Comparison of ENCODE assay signal across 8 cellular contexts in genomic region chr19:8050274-8051096, GRCh38. TPM values are rescaled to one million over a fixed set of nuclear protein-coding genes. Genes with fewer than 3 reads are reported as not detected.
DNase-seq lines count a peak whose midpoint lies in the region; ATAC-seq and TF ChIP-seq lines count a peak whose summit lies in the region.

No MANE protein-coding gene starts in this region.

- H3K4ac ChIP-seq in trophoblast cell (ENCODE audit: low read depth, low read length) = no peak overlapping the region

- no peaks in the 10 kb centered on the region for H3F3A ChIP-seq in DOHH2 (ENCODE audit: control insufficient read depth, insufficient read depth)

- H3K9ac ChIP-seq in trophoblast cell (ENCODE audit: low read length) = no peak overlapping the region

- no CpG with 5 or more reads among the region's 49 CpGs for WGBS in trophoblast cell (ENCODE audit: extremely low coverage, insufficient coverage, insufficient read length)

- peak overlapping the region; percentile 8 for H2BK5ac ChIP-seq in trophoblast cell (ENCODE audit: low read depth, low read length, poor library complexity)

- H3K23ac ChIP-seq in trophoblast cell (ENCODE audit: low read length) = no peak overlapping the region

- peak; percentile 70 for ATAC-seq in GM21786 (IDR thresholded peaks at IDR 0.05; ENCODE audit: unreplicated experiment)

- no peaks in the 10 kb centered on the region for H3K9me2 ChIP-seq in DOHH2 (replicated peaks; ENCODE audit: control insufficient read depth, low read length)

- H3K79me1 ChIP-seq in trophoblast cell (ENCODE audit: low read length) = no peaks in the 10 kb centered on the region

- peak overlapping the region; percentile 31 for H4K8ac ChIP-seq in trophoblast cell (ENCODE audit: low read depth, low read length)

- no peak overlapping the region for H2BK12ac ChIP-seq in trophoblast cell (ENCODE audit: low read length)

- no peaks in the 10 kb centered on the region for H4K20me1 ChIP-seq in DOHH2 (ENCODE audit: control insufficient read depth, insufficient read depth, low read depth, low read length)

- peaks cover 14% of the 10 kb centered on the region for H3K4me1 Mint-ChIP-seq in activated naive CD4-positive, alpha-beta T cell treated with anti-CD3 and anti-CD28 coated beads, Interleukin-2, amount 50 U/mL, for 24 hours
- peaks cover 7% of the 10 kb centered on the region for H3K4me1 Mint-ChIP-seq in type B pancreatic cell (ENCODE audit: unreplicated experiment)

- peak; percentile 55 for DNase-seq in M059J (ENCODE audit: low read depth)
- DNase-seq in SK-N-DZ (ENCODE audit: low spot score) = peak; percentile 80
- peak; percentile 78 to 96 for DNase-seq in cardiac muscle cell (ENCODE audit: low read depth in 1 of 2, low spot score in 1 of 2)
- DNase-seq in trophoblast cell = peak; percentile 99
- peak; percentile 88 for DNase-seq in type B pancreatic cell (ENCODE audit: extremely low spot score, unreplicated experiment)

- peaks cover 1% of the 10 kb centered on the region for H3K36me3 Mint-ChIP-seq in activated naive CD4-positive, alpha-beta T cell treated with anti-CD3 and anti-CD28 coated beads, Interleukin-2, amount 50 U/mL, for 24 hours
- H3K36me3 Mint-ChIP-seq in type B pancreatic cell = no peaks in the 10 kb centered on the region

- no peaks in the 10 kb centered on the region for H3K36me3 ChIP-seq in DOHH2 (ENCODE audit: control insufficient read depth, low read length)
- H3K36me3 ChIP-seq in cardiac muscle cell = no peaks in the 10 kb centered on the region
- no peaks in the 10 kb centered on the region for H3K36me3 ChIP-seq in trophoblast cell (ENCODE audit: control insufficient read depth in 1 of 2, insufficient read depth in 2 of 2, low read length in 2 of 2)

- peak overlapping the region; percentile 22 for H3K18ac ChIP-seq in trophoblast cell (ENCODE audit: low read length)

- H3K9me3 Mint-ChIP-seq in activated naive CD4-positive, alpha-beta T cell treated with anti-CD3 and anti-CD28 coated beads, Interleukin-2, amount 50 U/mL, for 24 hours = no peaks in the 10 kb centered on the region
- no peaks in the 10 kb centered on the region for H3K9me3 Mint-ChIP-seq in type B pancreatic cell

- no peak overlapping the region for H3K14ac ChIP-seq in trophoblast cell (ENCODE audit: low read length)

- H3K79me2 ChIP-seq in DOHH2 (ENCODE audit: control insufficient read depth, low read length) (no peaks in the 10 kb centered on the region), trophoblast cell (ENCODE audit: control insufficient read depth, insufficient read depth, low read length, poor library complexity) (peaks cover 2% of the 10 kb centered on the region)

- H2AK5ac ChIP-seq in trophoblast cell (ENCODE audit: low read length) = no peak overlapping the region

- no peak overlapping the region for H3K27ac Mint-ChIP-seq in activated naive CD4-positive, alpha-beta T cell treated with anti-CD3 and anti-CD28 coated beads, Interleukin-2, amount 50 U/mL, for 24 hours
- peak overlapping the region; percentile 78 for H3K27ac Mint-ChIP-seq in type B pancreatic cell

- TF ChIP-seq CTCF in DOHH2 (IDR thresholded peaks at IDR 0.05; ENCODE audit: low read depth, low read length, poor library complexity, severe bottlenecking) (no peak), cardiac muscle cell (IDR thresholded peaks at IDR 0.05; ENCODE audit: low read depth, low read length) (no peak), type B pancreatic cell (conservative IDR thresholded peaks at IDR 0.05) (no peak)

- H3K4me1 ChIP-seq in DOHH2 (ENCODE audit: control insufficient read depth, low read length) (peaks cover 15% of the 10 kb centered on the region), cardiac muscle cell (ENCODE audit: low read depth) (no peaks in the 10 kb centered on the region), trophoblast cell (ENCODE audit: control insufficient read depth in 1 of 2, insufficient read depth in 2 of 2, low read length in 2 of 2) (peaks cover 3 to 5% of the 10 kb centered on the region in 2 experiments)

- H2BK120ac ChIP-seq in trophoblast cell (ENCODE audit: insufficient read depth, low read length, poor library complexity) = no peak overlapping the region

- H2AFZ ChIP-seq in trophoblast cell (ENCODE audit: insufficient read depth, low read length, poor library complexity) = peak overlapping the region; percentile 77

- no peaks in the 10 kb centered on the region for H3K27me3 ChIP-seq in DOHH2 (ENCODE audit: control insufficient read depth, low read length)
- peaks cover 3% of the 10 kb centered on the region for H3K27me3 ChIP-seq in cardiac muscle cell
- no peaks in the 10 kb centered on the region for H3K27me3 ChIP-seq in trophoblast cell (ENCODE audit: insufficient read depth, low read length)

- H3K4me3 ChIP-seq in DOHH2 (ENCODE audit: low read length) = peak overlapping the region; percentile 66
- H3K4me3 ChIP-seq in cardiac muscle cell = peak overlapping the region; percentile 33
- peak overlapping the region; percentile 26 for H3K4me3 ChIP-seq in trophoblast cell (ENCODE audit: low read depth, low read length)

- peak overlapping the region; percentile 78 for H3K4me3 Mint-ChIP-seq in activated naive CD4-positive, alpha-beta T cell treated with anti-CD3 and anti-CD28 coated beads, Interleukin-2, amount 50 U/mL, for 24 hours
- H3K4me3 Mint-ChIP-seq in type B pancreatic cell = peak overlapping the region; percentile 75

- H4K91ac ChIP-seq in trophoblast cell (ENCODE audit: low read depth, low read length) = no peak overlapping the region

- H3K9me3 ChIP-seq in DOHH2 (ENCODE audit: control insufficient read depth, insufficient read depth, low read length) = no peaks in the 10 kb centered on the region
- no peaks in the 10 kb centered on the region for H3K9me3 ChIP-seq in cardiac muscle cell (ENCODE audit: low read depth)
- H3K9me3 ChIP-seq in trophoblast cell (ENCODE audit: insufficient read depth, low read depth, low read length) = peaks cover 3% of the 10 kb centered on the region

- H4K12ac ChIP-seq in trophoblast cell (ENCODE audit: low read depth, low read length) = no peak overlapping the region

- H3K27ac ChIP-seq in DOHH2 (ENCODE audit: low read depth, low read length) (no peak overlapping the region), cardiac muscle cell (no peak overlapping the region), trophoblast cell (ENCODE audit: low read depth, low read length) (no peak overlapping the region)

- H3K4me2 ChIP-seq in DOHH2 (ENCODE audit: low read length) = peak overlapping the region; percentile 75
- H3K4me2 ChIP-seq in trophoblast cell (ENCODE audit: low read length) = peak overlapping the region; percentile 50

- H3K27me3 Mint-ChIP-seq in activated naive CD4-positive, alpha-beta T cell treated with anti-CD3 and anti-CD28 coated beads, Interleukin-2, amount 50 U/mL, for 24 hours = no peaks in the 10 kb centered on the region
- H3K27me3 Mint-ChIP-seq in type B pancreatic cell = peaks cover 7% of the 10 kb centered on the region

RNA-seq across cellular contexts. Expression of gene CCL25, which starts 2.1 kb away (rescaled TPM):
- total RNA-seq in M059J (2014; rRNA removed; shearing (Covaris generic)) = not detected in 2 replicates
- polyA plus RNA-seq in SK-N-DZ (2014; cell fraction: cytosol; rRNA removed) = not detected in 2 replicates
- not detected in 2 replicates for polyA plus RNA-seq in SK-N-DZ (2014; cell fraction: nucleus; rRNA removed)
- total RNA-seq in cardiac muscle cell = not detected in 2 replicates
- not detected in 2 replicates for polyA plus RNA-seq in cardiac muscle cell
- polyA plus RNA-seq in trophoblast cell (2013) = 0.10 TPM in 2 replicates
- 1.4 and 5.6 TPM in 2 replicates for total RNA-seq in type B pancreatic cell (ENCODE audit: low replicate concordance)

RNA-seq across cellular contexts. Expression of gene ELAVL1, which starts 45.0 kb away (rescaled TPM):
- 57.5 and 75.3 TPM in 2 replicates for total RNA-seq in M059J (2014; rRNA removed; shearing (Covaris generic))
- 24.5 and 27.7 TPM in 2 replicates for polyA plus RNA-seq in SK-N-DZ (2014; cell fraction: cytosol; rRNA removed)
- polyA plus RNA-seq in SK-N-DZ (2014; cell fraction: nucleus; rRNA removed) = 12.5 and 25.7 TPM in 2 replicates
- 62.2 and 66.5 TPM in 2 replicates for total RNA-seq in cardiac muscle cell
- 104 and 137 TPM in 2 replicates for polyA plus RNA-seq in cardiac muscle cell
- 65.9 and 68.2 TPM in 2 replicates for polyA plus RNA-seq in trophoblast cell (2013)
- total RNA-seq in type B pancreatic cell (ENCODE audit: low replicate concordance) = 92.1 and 124 TPM in 2 replicates
